1 cellular context compared by ENCODE assay signal in the genomic region with DNA sequence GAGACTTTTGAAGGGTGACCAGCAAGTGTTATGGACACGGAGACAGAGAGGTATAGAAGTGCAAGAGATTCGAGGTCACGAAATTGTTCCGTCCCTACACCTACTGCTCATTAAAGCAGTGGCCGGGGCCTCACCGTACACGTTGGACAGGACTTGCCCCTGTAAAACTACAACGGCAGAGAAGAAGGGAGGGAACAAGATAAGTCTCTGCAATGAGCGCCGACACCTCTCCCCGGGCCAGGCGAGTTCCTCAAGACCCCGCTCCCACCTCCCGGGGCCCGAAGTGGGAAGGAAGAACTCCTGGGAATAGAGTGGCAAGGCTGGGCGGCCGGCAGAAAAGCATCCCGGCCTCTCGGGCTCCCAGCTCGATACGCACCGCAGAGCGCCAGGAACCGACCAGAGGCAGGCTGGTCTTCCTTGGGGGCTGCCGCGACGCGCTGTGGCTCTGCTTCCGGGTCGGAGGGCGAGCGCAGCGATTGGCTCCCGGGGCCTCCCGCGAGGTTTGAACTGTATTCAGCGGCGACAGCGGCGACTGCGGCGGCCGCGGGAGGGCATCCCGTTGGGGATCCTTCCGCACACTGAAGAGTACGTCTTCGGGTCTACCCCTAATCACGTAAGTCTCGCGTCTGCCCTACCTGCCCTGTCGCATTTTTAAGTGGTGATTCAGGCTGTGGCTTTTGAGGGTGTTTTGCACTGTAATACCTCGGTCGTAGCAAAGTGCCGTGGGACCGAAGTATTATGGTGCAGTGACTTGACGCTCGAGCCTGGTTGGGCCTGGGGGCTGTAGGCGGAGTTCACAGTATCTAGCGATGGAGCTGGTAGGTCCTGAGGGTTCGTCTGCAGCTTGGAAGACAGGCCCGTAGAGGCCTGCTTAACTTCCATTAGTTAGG.
TF ChIP-seq lines count a peak whose summit lies in the region.

A gene with protein sequence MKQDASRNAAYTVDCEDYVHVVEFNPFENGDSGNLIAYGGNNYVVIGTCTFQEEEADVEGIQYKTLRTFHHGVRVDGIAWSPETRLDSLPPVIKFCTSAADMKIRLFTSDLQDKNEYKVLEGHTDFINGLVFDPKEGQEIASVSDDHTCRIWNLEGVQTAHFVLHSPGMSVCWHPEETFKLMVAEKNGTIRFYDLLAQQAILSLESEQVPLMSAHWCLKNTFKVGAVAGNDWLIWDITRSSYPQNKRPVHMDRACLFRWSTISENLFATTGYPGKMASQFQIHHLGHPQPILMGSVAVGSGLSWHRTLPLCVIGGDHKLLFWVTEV (minus strand): TSS at position 441 of the 890 bp plus-strand sequence. CDS start 1,596 bp downstream, outside the sequence.
A gene with protein sequence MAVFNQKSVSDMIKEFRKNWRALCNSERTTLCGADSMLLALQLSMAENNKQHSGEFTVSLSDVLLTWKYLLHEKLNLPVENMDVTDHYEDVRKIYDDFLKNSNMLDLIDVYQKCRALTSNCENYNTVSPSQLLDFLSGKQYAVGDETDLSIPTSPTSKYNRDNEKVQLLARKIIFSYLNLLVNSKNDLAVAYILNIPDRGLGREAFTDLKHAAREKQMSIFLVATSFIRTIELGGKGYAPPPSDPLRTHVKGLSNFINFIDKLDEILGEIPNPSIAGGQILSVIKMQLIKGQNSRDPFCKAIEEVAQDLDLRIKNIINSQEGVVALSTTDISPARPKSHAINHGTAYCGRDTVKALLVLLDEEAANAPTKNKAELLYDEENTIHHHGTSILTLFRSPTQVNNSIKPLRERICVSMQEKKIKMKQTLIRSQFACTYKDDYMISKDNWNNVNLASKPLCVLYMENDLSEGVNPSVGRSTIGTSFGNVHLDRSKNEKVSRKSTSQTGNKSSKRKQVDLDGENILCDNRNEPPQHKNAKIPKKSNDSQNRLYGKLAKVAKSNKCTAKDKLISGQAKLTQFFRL (plus strand): TSS at position 510 of the 890 bp plus-strand sequence. CDS start 3,706 bp downstream, outside the sequence.

TF ChIP-seq in K562, 482 proteins besides CTCF, POLR2A, EP300 and RAD21 (continued from another document and continues in another):
- TF ChIP-seq, protein P1, sequence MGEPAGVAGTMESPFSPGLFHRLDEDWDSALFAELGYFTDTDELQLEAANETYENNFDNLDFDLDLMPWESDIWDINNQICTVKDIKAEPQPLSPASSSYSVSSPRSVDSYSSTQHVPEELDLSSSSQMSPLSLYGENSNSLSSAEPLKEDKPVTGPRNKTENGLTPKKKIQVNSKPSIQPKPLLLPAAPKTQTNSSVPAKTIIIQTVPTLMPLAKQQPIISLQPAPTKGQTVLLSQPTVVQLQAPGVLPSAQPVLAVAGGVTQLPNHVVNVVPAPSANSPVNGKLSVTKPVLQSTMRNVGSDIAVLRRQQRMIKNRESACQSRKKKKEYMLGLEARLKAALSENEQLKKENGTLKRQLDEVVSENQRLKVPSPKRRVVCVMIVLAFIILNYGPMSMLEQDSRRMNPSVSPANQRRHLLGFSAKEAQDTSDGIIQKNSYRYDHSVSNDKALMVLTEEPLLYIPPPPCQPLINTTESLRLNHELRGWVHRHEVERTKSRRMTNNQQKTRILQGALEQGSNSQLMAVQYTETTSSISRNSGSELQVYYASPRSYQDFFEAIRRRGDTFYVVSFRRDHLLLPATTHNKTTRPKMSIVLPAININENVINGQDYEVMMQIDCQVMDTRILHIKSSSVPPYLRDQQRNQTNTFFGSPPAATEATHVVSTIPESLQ (CRISPR knock-in tag; IDR thresholded peaks at IDR 0.05) = no peak
- TF ChIP-seq LCOR (CRISPR knock-in tag; IDR thresholded peaks at IDR 0.05) (no peak; the same call in 1 of the 2 replicates), MBD2 (IDR thresholded peaks at IDR 0.05; ENCODE audit: borderline replicate concordance, low read depth) (peak; percentile 66; the same call in 1 of the 2 replicates), PRPF4 (IDR thresholded peaks at IDR 0.05; ENCODE audit: insufficient read depth, low read depth, low read length, poor library complexity, severe bottlenecking) (no peak), HMG20A (CRISPR knock-in tag; conservative IDR thresholded peaks at IDR 0.05) (no peak), MAFG (tag; conservative IDR thresholded peaks at IDR 0.05) (no peak), XRCC4 (IDR thresholded peaks at IDR 0.05; ENCODE audit: extremely low read depth, insufficient read depth, insufficient read length) (no peak), CXXC5 (CRISPR knock-in tag; IDR thresholded peaks at IDR 0.05) (peak; percentile 97), ESRRA (IDR thresholded peaks at IDR 0.05; ENCODE audit: borderline replicate concordance, low read depth) (peak; percentile 41; the same call in 1 of the 2 replicates), PHF21A (IDR thresholded peaks at IDR 0.05; ENCODE audit: borderline replicate concordance, low read depth) (0 out of 2 replicates have a peak, but pooled peaks have one; percentile 37), ZFPM2 (CRISPR knock-in tag; IDR thresholded peaks at IDR 0.05) (no peak), LARP7 (IDR thresholded peaks at IDR 0.05) (0 out of 2 replicates have a peak, but pooled peaks have one; percentile 43), HLTF (IDR thresholded peaks at IDR 0.05) (no peak), TFAM (CRISPR knock-in tag; conservative IDR thresholded peaks at IDR 0.05) (no peak), RBM14 (IDR thresholded peaks at IDR 0.05; ENCODE audit: borderline replicate concordance, insufficient read depth, low read depth, low read length) (0 out of 2 replicates have a peak, but pooled peaks have one; percentile 56), CBX3 (IDR thresholded peaks at IDR 0.05; ENCODE audit: borderline replicate concordance in 1 of 2, low read length in 2 of 2) (peak in 1 of 2 experiments; percentile 80; a peak in 1 of 3 replicates), ZNF263 (CRISPR knock-in tag; IDR thresholded peaks at IDR 0.05; ENCODE audit: borderline replicate concordance) (no peak), PTBP1 (IDR thresholded peaks at IDR 0.05; ENCODE audit: low read depth, low read length) (no peak), TCFL5 (CRISPR knock-in tag; conservative IDR thresholded peaks at IDR 0.05) (no peak), CREB1 (IDR thresholded peaks at IDR 0.05) (peak; percentile 89), CREB1 (CRISPR knock-in tag; IDR thresholded peaks at IDR 0.05) (peak; percentile 76), NR1H2 (CRISPR knock-in tag; IDR thresholded peaks at IDR 0.05) (no peak), ETV1 (tag; conservative IDR thresholded peaks at IDR 0.05; ENCODE audit: low read depth) (no peak), FOXA3 (CRISPR knock-in tag; conservative IDR thresholded peaks at IDR 0.05 in 1 of 2, IDR thresholded peaks at IDR 0.05 in 1 of 2) (peak in 1 of 2 experiments; percentile 72; a peak in 1 of 4 replicates)
- TF ChIP-seq, protein P2, sequence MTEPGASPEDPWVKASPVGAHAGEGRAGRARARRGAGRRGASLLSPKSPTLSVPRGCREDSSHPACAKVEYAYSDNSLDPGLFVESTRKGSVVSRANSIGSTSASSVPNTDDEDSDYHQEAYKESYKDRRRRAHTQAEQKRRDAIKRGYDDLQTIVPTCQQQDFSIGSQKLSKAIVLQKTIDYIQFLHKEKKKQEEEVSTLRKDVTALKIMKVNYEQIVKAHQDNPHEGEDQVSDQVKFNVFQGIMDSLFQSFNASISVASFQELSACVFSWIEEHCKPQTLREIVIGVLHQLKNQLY (CRISPR knock-in tag; conservative IDR thresholded peaks at IDR 0.05) = no peak
- TF ChIP-seq, protein P3, sequence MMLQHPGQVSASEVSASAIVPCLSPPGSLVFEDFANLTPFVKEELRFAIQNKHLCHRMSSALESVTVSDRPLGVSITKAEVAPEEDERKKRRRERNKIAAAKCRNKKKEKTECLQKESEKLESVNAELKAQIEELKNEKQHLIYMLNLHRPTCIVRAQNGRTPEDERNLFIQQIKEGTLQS (IDR thresholded peaks at IDR 0.05) = peak; percentile 46; the same call in 1 of the 2 replicates
- TF ChIP-seq, protein P3 (CRISPR knock-in tag; conservative IDR thresholded peaks at IDR 0.05) = peak; percentile 70; the same call in 1 of the 2 replicates
- TF ChIP-seq, protein P4, sequence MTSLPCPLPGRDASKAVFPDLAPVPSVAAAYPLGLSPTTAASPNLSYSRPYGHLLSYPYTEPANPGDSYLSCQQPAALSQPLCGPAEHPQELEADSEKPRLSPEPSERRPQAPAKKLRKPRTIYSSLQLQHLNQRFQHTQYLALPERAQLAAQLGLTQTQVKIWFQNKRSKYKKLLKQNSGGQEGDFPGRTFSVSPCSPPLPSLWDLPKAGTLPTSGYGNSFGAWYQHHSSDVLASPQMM (CRISPR knock-in tag; IDR thresholded peaks at IDR 0.05) = no peak
- TF ChIP-seq, protein P5, sequence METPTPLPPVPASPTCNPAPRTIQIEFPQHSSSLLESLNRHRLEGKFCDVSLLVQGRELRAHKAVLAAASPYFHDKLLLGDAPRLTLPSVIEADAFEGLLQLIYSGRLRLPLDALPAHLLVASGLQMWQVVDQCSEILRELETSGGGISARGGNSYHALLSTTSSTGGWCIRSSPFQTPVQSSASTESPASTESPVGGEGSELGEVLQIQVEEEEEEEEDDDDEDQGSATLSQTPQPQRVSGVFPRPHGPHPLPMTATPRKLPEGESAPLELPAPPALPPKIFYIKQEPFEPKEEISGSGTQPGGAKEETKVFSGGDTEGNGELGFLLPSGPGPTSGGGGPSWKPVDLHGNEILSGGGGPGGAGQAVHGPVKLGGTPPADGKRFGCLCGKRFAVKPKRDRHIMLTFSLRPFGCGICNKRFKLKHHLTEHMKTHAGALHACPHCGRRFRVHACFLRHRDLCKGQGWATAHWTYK (CRISPR knock-in tag; IDR thresholded peaks at IDR 0.05) = peak; percentile 72; the same call in 1 of the 2 replicates
- TF ChIP-seq, protein P6, sequence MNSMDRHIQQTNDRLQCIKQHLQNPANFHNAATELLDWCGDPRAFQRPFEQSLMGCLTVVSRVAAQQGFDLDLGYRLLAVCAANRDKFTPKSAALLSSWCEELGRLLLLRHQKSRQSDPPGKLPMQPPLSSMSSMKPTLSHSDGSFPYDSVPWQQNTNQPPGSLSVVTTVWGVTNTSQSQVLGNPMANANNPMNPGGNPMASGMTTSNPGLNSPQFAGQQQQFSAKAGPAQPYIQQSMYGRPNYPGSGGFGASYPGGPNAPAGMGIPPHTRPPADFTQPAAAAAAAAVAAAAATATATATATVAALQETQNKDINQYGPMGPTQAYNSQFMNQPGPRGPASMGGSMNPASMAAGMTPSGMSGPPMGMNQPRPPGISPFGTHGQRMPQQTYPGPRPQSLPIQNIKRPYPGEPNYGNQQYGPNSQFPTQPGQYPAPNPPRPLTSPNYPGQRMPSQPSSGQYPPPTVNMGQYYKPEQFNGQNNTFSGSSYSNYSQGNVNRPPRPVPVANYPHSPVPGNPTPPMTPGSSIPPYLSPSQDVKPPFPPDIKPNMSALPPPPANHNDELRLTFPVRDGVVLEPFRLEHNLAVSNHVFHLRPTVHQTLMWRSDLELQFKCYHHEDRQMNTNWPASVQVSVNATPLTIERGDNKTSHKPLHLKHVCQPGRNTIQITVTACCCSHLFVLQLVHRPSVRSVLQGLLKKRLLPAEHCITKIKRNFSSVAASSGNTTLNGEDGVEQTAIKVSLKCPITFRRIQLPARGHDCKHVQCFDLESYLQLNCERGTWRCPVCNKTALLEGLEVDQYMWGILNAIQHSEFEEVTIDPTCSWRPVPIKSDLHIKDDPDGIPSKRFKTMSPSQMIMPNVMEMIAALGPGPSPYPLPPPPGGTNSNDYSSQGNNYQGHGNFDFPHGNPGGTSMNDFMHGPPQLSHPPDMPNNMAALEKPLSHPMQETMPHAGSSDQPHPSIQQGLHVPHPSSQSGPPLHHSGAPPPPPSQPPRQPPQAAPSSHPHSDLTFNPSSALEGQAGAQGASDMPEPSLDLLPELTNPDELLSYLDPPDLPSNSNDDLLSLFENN (IDR thresholded peaks at IDR 0.05; ENCODE audit: low read depth in 2 of 2, low read length in 2 of 2) = peak in 1 of 2 experiments; percentile 54; a peak in 1 of 4 replicates
- TF ChIP-seq, protein P7, sequence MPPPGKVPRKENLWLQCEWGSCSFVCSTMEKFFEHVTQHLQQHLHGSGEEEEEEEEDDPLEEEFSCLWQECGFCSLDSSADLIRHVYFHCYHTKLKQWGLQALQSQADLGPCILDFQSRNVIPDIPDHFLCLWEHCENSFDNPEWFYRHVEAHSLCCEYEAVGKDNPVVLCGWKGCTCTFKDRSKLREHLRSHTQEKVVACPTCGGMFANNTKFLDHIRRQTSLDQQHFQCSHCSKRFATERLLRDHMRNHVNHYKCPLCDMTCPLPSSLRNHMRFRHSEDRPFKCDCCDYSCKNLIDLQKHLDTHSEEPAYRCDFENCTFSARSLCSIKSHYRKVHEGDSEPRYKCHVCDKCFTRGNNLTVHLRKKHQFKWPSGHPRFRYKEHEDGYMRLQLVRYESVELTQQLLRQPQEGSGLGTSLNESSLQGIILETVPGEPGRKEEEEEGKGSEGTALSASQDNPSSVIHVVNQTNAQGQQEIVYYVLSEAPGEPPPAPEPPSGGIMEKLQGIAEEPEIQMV (tag; conservative IDR thresholded peaks at IDR 0.05; ENCODE audit: low read depth) = no peak
- TF ChIP-seq, protein P8, sequence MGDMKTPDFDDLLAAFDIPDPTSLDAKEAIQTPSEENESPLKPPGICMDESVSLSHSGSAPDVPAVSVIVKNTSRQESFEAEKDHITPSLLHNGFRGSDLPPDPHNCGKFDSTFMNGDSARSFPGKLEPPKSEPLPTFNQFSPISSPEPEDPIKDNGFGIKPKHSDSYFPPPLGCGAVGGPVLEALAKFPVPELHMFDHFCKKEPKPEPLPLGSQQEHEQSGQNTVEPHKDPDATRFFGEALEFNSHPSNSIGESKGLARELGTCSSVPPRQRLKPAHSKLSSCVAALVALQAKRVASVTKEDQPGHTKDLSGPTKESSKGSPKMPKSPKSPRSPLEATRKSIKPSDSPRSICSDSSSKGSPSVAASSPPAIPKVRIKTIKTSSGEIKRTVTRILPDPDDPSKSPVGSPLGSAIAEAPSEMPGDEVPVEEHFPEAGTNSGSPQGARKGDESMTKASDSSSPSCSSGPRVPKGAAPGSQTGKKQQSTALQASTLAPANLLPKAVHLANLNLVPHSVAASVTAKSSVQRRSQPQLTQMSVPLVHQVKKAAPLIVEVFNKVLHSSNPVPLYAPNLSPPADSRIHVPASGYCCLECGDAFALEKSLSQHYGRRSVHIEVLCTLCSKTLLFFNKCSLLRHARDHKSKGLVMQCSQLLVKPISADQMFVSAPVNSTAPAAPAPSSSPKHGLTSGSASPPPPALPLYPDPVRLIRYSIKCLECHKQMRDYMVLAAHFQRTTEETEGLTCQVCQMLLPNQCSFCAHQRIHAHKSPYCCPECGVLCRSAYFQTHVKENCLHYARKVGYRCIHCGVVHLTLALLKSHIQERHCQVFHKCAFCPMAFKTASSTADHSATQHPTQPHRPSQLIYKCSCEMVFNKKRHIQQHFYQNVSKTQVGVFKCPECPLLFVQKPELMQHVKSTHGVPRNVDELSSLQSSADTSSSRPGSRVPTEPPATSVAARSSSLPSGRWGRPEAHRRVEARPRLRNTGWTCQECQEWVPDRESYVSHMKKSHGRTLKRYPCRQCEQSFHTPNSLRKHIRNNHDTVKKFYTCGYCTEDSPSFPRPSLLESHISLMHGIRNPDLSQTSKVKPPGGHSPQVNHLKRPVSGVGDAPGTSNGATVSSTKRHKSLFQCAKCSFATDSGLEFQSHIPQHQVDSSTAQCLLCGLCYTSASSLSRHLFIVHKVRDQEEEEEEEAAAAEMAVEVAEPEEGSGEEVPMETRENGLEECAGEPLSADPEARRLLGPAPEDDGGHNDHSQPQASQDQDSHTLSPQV (IDR thresholded peaks at IDR 0.05) = no peak
- TF ChIP-seq, protein P9, sequence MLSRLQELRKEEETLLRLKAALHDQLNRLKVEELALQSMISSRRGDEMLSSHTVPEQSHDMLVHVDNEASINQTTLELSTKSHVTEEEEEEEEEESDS (CRISPR knock-in tag; IDR thresholded peaks at IDR 0.05) = no peak
- TF ChIP-seq, protein P10, sequence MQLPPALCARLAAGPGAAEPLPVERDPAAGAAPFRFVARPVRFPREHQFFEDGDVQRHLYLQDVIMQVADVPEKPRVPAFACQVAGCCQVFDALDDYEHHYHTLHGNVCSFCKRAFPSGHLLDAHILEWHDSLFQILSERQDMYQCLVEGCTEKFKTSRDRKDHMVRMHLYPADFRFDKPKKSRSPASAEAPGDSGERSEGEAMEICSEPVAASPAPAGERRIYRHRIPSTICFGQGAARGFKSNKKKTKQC (CRISPR knock-in tag; IDR thresholded peaks at IDR 0.05) = 0 out of 2 replicates have a peak, but pooled peaks have one; percentile 37
